In the genomic region with DNA sequence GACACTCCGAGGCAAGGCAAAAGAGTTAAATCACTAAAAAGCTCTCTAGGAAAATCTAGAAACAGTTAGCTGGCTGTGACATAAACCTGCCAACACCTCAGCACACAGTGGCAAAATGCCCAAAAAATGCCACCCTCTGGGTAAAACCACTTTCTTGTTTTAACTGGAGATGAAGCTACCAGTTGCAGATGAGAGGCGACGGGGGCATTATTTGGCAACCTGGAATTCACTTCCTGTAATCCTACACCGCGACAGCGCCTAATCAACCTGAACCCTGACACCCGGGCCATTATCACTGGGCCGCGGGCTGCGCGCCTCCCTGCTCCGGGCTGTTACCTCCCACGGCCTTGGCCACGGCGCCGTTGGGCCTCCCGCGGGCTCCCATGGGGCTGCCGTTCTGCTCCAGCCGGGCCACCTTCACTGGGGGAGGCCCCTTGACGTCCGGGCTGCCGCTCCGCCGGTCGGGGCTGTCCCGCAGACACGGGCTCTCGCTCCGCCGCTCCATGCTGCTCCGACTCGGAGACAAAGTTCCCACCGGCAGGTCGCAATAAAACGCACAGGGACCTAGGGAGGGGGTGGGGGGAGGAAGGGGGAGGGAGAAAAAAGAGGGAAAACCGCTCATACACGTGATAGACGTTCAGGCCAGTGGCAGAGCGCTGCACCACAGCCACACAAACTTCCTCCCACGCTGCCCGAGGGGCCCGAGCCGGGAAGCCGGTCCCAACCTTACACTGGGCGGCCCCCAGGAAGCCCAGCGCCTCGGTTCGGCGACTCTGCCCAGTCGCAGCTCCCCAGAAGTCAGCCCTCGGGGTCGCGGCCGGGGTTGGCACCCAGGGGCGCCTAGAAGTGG, we compare ENCODE assay signal across 8 cellular contexts. TPM values are rescaled to one million over a fixed set of nuclear protein-coding genes. Genes with fewer than 3 reads are reported as not detected.
DNase-seq lines count a peak whose midpoint lies in the region; ATAC-seq and TF ChIP-seq lines count a peak whose summit lies in the region.

No MANE protein-coding gene starts in this region.

- no peaks in the 10 kb centered on the region for H3K9me2 ChIP-seq in OCI-LY7 (ENCODE audit: insufficient read depth, low read length)

- TF ChIP-seq CTCF in OCI-LY7 (conservative IDR thresholded peaks at IDR 0.05; ENCODE audit: low read length), result no peak

- H3K9me3 ChIP-seq in OCI-LY7 (ENCODE audit: low read length), result no peaks in the 10 kb centered on the region
- peaks cover 0 to 3% of the 10 kb centered on the region in 2 donors for H3K9me3 ChIP-seq in esophagus (ENCODE audit: control insufficient read depth in 2 of 2, insufficient read depth in 1 of 2, low read depth in 1 of 2, low read length in 1 of 2)

- H3K27ac ChIP-seq in OCI-LY7 (ENCODE audit: low read depth, low read length, poor library complexity, severe bottlenecking) (peak overlapping the region; percentile 10), esophagus (ENCODE audit: low read depth in 2 of 2, low read length in 1 of 2) (no peak overlapping the region)

- POLR2A ChIA-PET in OCI-LY7 (lab: Charles Lee), result interaction anchor here (0.7 to 1.3 kb wide), 5 partner anchors 11 to 969 kb away, joined by 3 to 4 read pairs (median 3); no protein-coding TSS in a partner anchor

- peaks cover 3% of the 10 kb centered on the region; the same call in 1 of the 2 replicates for H4K20me1 ChIP-seq in OCI-LY7 (ENCODE audit: insufficient read depth, low read length)

- peak overlapping the region; percentile 92 for H3K4me2 ChIP-seq in OCI-LY7 (ENCODE audit: low read length)

- H3K36me3 ChIP-seq in OCI-LY7 (ENCODE audit: insufficient read depth, low read length), result peaks cover 34% of the 10 kb centered on the region
- no peaks in the 10 kb centered on the region for H3K36me3 ChIP-seq in esophagus (ENCODE audit: control insufficient read depth in 2 of 2, insufficient read depth in 2 of 2, low read length in 1 of 2)

- WGBS in esophagus, 2 donors, result 6 to 7% methylated on average over 53 to 56 of the region's 56 CpGs

- peaks cover 0 to 21% of the 10 kb centered on the region in 2 donors for H3K27me3 ChIP-seq in esophagus (ENCODE audit: control insufficient read depth in 1 of 2, insufficient read depth in 2 of 2, low read length in 2 of 2)

- CTCF ChIA-PET in OCI-LY7 (lab: Charles Lee; ENCODE audit: unreplicated experiment), result no interaction called here

- BruUV-seq in OCI-LY7 (replicated peaks; lab: Mats Ljungman, UMichigan), result no TSS peak

- ATAC-seq in HG02798 (IDR thresholded peaks at IDR 0.05; ENCODE audit: poor library complexity, unreplicated experiment) (peak; percentile 22), HG02759 (IDR thresholded peaks at IDR 0.05; ENCODE audit: unreplicated experiment) (no peak), HG02938 (IDR thresholded peaks at IDR 0.05; ENCODE audit: unreplicated experiment) (no peak)

- intact Hi-C loops in OCI-LY7 (cut with micrococcal nuclease; ENCODE audit: unreplicated experiment) (loop anchor here (1.0 to 5.0 kb wide), 3 partner anchors 145 to 758 kb away; no protein-coding TSS in a partner anchor), posterior vena cava (cut with DNase I) (no loop called here)

- peak; percentile 91 for DNase-seq in COLO668 (lab: John Stamatoyannopoulos, UW; ENCODE audit: unreplicated experiment)
- DNase-seq in OCI-LY7 (ENCODE audit: low spot score), result peak; percentile 68
- peak; percentile 79 for DNase-seq in posterior vena cava (ENCODE audit: low spot score)
- DNase-seq in HPDE6-E6E7 (ENCODE audit: extremely low spot score), result no peak

- peaks cover 55% of the 10 kb centered on the region for H3K4me1 ChIP-seq in OCI-LY7 (ENCODE audit: insufficient read depth, low read length, poor library complexity, severe bottlenecking)
- peaks cover 9 to 16% of the 10 kb centered on the region in 2 donors for H3K4me1 ChIP-seq in esophagus (ENCODE audit: control insufficient read depth in 2 of 2, insufficient read depth in 2 of 2, low read length in 1 of 2)

- H3K79me2 ChIP-seq in OCI-LY7 (ENCODE audit: insufficient read depth, low read depth, low read length), result peaks cover 66% of the 10 kb centered on the region

- peak overlapping the region; percentile 86 for H3K4me3 ChIP-seq in OCI-LY7 (ENCODE audit: low read depth, low read length, poor library complexity, severe bottlenecking)
- peak overlapping the region; percentile 29 to 37 for H3K4me3 ChIP-seq in esophagus (ENCODE audit: low read depth in 1 of 2, low read length in 2 of 2)

- H2AFZ ChIP-seq in OCI-LY7 (ENCODE audit: low read length), result peak overlapping the region; percentile 17; the same call in 1 of the 2 replicates

RNA-seq across cellular contexts. Expression of a gene that starts 2.0 kb away (rescaled TPM):
- 26.1 and 30.7 TPM in 2 replicates for total RNA-seq in OCI-LY7 (2014; rRNA removed; shearing (Covaris generic))
- 15.9 and 26.7 TPM in 2 replicates for total RNA-seq in OCI-LY7 (2022)
- polyA plus RNA-seq in esophagus, result under 1 TPM; 0.33 to 0.57 TPM
- total RNA-seq in posterior vena cava, result 1 to 10 TPM; 5.3 to 9.0 TPM
